In the genomic region with DNA sequence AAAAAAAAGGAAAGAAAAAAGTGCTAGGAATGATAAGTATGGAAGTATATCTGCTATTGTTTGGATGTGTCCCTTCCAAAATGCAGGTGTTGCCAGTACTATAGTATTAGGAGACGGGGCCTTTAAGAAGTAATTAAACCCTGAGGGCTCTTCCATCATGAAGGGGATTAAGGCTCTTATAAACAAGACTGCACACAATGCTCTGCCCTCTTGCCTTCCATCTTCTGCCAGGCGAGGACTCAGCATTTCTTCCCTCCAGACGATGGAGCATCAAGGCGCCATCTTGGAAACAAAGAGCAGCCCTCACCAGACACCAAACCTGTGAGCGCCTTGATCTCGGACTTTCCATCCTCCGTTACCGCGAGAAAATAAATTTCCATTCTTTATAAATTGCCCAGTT, we compare ENCODE assay signal across 23 cellular contexts.
DNase-seq lines count a peak whose midpoint lies in the region; ATAC-seq and TF ChIP-seq lines count a peak whose summit lies in the region.
"Had no signal": no experiment of that assay in that cellular context is flagged by ENCODE, and none has a peak within 500 bp of the region (broad histone marks: within the 10 kb centered on the region; RNA-seq: fewer than 3 reads in every experiment).

No MANE protein-coding gene starts in this region.

- H3K4me3 ChIP-seq in IMR-90 (ENCODE audit: insufficient read depth, low read depth, low read length) (no peak overlapping the region), testis (peak overlapping the region; percentile 5 to 13)
- H3K4me3 ChIP-seq: BLaER1, GM12878 had no signal

- no peak overlapping the region for H2BK15ac ChIP-seq in IMR-90 (ENCODE audit: low read depth, low read length)

- H3K14ac ChIP-seq in IMR-90 (replicated peaks; ENCODE audit: low read depth, low read length): no peak overlapping the region

- H3K27ac ChIP-seq in IMR-90 (ENCODE audit: insufficient read depth, low read length): no peak overlapping the region
- no peak overlapping the region for H3K27ac ChIP-seq in testis
- H3K27ac ChIP-seq: BLaER1 had no signal

- no peaks in the 10 kb centered on the region for H4K20me1 ChIP-seq in IMR-90 (ENCODE audit: insufficient read depth, low read length)
- H4K20me1 ChIP-seq: BLaER1 had no signal

- TF ChIP-seq POLR2A in IMR-90 (IDR thresholded peaks at IDR 0.05; ENCODE audit: low read depth, low read length) (no peak), testis (IDR thresholded peaks at IDR 0.05) (no peak)

- no peak overlapping the region for H3K9ac ChIP-seq in IMR-90 (ENCODE audit: low read depth, low read length)
- H3K9ac ChIP-seq: BLaER1 had no signal

- TF ChIP-seq CTCF in IMR-90 (conservative IDR thresholded peaks at IDR 0.05; ENCODE audit: low read depth, low read length) (no peak), testis (IDR thresholded peaks at IDR 0.05) (no peak)

- no TSS peak for BruUV-seq in IMR-90 (replicated peaks; lab: Mats Ljungman, UMichigan)

- no peak overlapping the region for H2BK120ac ChIP-seq in IMR-90 (ENCODE audit: low read depth, low read length)

- no peak overlapping the region for H2BK20ac ChIP-seq in IMR-90 (ENCODE audit: low read depth, low read length)

- in situ Hi-C loops in IMR-90 (cut with MboI; ENCODE audit: low sequenced_read_pairs): no loop called here

- H2AK9ac ChIP-seq in IMR-90 (replicated peaks; ENCODE audit: low read depth, low read length, poor library complexity): peak overlapping the region; percentile 72

- no peak overlapping the region for H2AK5ac ChIP-seq in IMR-90 (ENCODE audit: low read depth, low read length)

- no peak overlapping the region for H2AFZ ChIP-seq in IMR-90 (replicated peaks; ENCODE audit: low read length, poor library complexity)

- ATAC-seq in IMR-90 (ENCODE audit: low read depth): no peak
- ATAC-seq: GM12878 had no signal

- no peak overlapping the region for H4K8ac ChIP-seq in IMR-90 (ENCODE audit: low read depth in 2 of 2, low read length in 2 of 2)

- H3K9me3 ChIP-seq in IMR-90 (ENCODE audit: control insufficient read depth, insufficient read depth, low read length): no peaks in the 10 kb centered on the region
- no peaks in the 10 kb centered on the region for H3K9me3 ChIP-seq in testis
- H3K9me3 ChIP-seq: BE2C, BLaER1 had no signal

- no peak overlapping the region for H2BK5ac ChIP-seq in IMR-90 (ENCODE audit: low read depth, low read length, poor library complexity, severe bottlenecking)

- H4K5ac ChIP-seq in IMR-90 (ENCODE audit: low read depth, low read length): no peak overlapping the region

- DNase-seq in NCI-H82 (lab: John Stamatoyannopoulos, UW) (peak; percentile 36), NCI-H82 treated with DMSO at 0.1 percent for 48 hours (lab: John Stamatoyannopoulos, UW; ENCODE audit: unreplicated experiment) (no peak), IMR-90 (no peak), testis (no peak), nucleus accumbens (lab: John Stamatoyannopoulos, UW) (no peak), H4 (ENCODE audit: low spot score) (no peak)
- DNase-seq: 8988T; ACHN; BE2C; C1 segment of cervical spinal cord; Calu3; CD4-positive, alpha-beta memory T cell; CD4-positive, CD25-positive, alpha-beta regulatory T cell; CD8-positive, alpha-beta memory T cell; COR-L47; DMS153; DMS53; DMS79; DND-41; EL; GDM1 had no signal

- H3K36me3 ChIP-seq in IMR-90 (ENCODE audit: control insufficient read depth, insufficient read depth, low read length): no peaks in the 10 kb centered on the region
- no peaks in the 10 kb centered on the region for H3K36me3 ChIP-seq in testis (ENCODE audit: low read depth, missing control alignments)
- H3K36me3 ChIP-seq: BE2C, BLaER1 had no signal

- no peak overlapping the region for H4K91ac ChIP-seq in IMR-90 (ENCODE audit: insufficient read depth, low read depth, low read length)

- POLR2A ChIA-PET in IMR-90 (lab: Charles Lee; ENCODE audit: unreplicated experiment): no interaction called here

- no peaks in the 10 kb centered on the region for H3K4me1 ChIP-seq in IMR-90 (ENCODE audit: control insufficient read depth, insufficient read depth, low read length)
- H3K4me1 ChIP-seq in testis: no peaks in the 10 kb centered on the region
- H3K4me1 ChIP-seq: BE2C, BLaER1 had no signal

- H3K18ac ChIP-seq in IMR-90 (ENCODE audit: low read depth, low read length): no peak overlapping the region

- H3K4me2 ChIP-seq in IMR-90 (ENCODE audit: low read depth, low read length): no peak overlapping the region
- H3K4me2 ChIP-seq: BLaER1 had no signal

- H3K9me1 ChIP-seq in IMR-90 (ENCODE audit: insufficient read depth, low read length): no peaks in the 10 kb centered on the region

- intact Hi-C loops in IMR-90 (cut with micrococcal nuclease) (no loop called here), testis (cut with DNase I; ENCODE audit: low total_unique reads) (no loop called here)

- no peak for TF ChIP-seq RAD21 in IMR-90 (IDR thresholded peaks at IDR 0.05; ENCODE audit: low read length)

- H3K27me3 ChIP-seq in IMR-90 (ENCODE audit: control insufficient read depth, insufficient read depth, low read length) (no peaks in the 10 kb centered on the region), testis (no peaks in the 10 kb centered on the region)
- H3K27me3 ChIP-seq: BE2C, BLaER1 had no signal

- H3K4ac ChIP-seq in IMR-90 (ENCODE audit: low read depth, low read length): no peak overlapping the region

- H3K79me1 ChIP-seq in IMR-90 (ENCODE audit: low read depth in 1 of 2, low read length in 2 of 2): no peaks in the 10 kb centered on the region

- dilution Hi-C loops in IMR-90 (cut with HindIII; ENCODE audit: low sequenced_read_pairs, unreplicated experiment): no loop called here

- no peak overlapping the region for H3K23ac ChIP-seq in IMR-90 (ENCODE audit: low read depth, low read length)

- H3K56ac ChIP-seq in IMR-90 (ENCODE audit: extremely low read depth, insufficient read depth, low read length): no peak overlapping the region

- CTCF ChIA-PET in IMR-90 (lab: Yijun Ruan, JAX): no interaction called here

- no CpG with 5 or more reads among the region's 9 CpGs for WGBS in IMR-90 (ENCODE audit: extremely low coverage in 2 of 2, insufficient read length in 1 of 2), 2 experiments
- WGBS in testis, 2 donors: 67 to 85% methylated on average over 9 of the region's 9 CpGs

TF ChIP-seq in IMR-90, 13 proteins besides CTCF, POLR2A, EP300 and RAD21:
- TF ChIP-seq MXI1 (IDR thresholded peaks at IDR 0.05; ENCODE audit: borderline replicate concordance, low read depth, low read length) (no peak), MAZ (IDR thresholded peaks at IDR 0.05; ENCODE audit: borderline replicate concordance, low read depth, low read length) (no peak)
